ENCODE assay signal across 8 cellular contexts in the genomic region with DNA sequence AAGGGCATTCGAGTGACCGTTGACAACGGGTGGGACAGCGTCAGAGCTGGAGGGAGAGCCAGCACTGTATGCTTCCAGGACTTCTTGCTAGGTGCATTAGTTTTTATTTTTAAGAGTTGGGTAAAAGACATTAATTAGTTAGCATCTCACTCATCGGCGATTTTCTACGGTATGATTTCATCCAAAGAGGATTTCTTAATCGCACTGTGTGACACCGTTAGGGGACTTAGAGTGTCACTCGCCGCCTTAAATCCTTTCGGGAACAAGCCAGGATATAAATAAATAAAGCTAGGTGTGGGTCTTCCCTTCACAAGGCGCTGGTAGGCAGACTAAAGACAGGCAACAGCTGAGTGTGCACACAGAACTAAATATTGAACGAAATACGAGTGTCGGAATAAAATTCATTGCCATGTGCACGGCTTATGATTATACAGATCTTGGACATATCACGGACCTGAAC. TPM values are rescaled to one million over a fixed set of nuclear protein-coding genes. Genes with fewer than 3 reads are reported as not detected.
A peak's percentile ranks its signal among the peaks of the same experiment; 100 is the strongest.
DNase-seq lines count a peak whose midpoint lies in the region; ATAC-seq and TF ChIP-seq lines count a peak whose summit lies in the region.

No MANE protein-coding gene starts in this region.

- H3K27me3 ChIP-seq in heart right ventricle (peaks cover 0 to 44% (median 0%) of the 10 kb centered on the region in 7 donors), aorta (ENCODE audit: control insufficient read depth in 1 of 2, insufficient read depth in 2 of 2, low read length in 1 of 2) (no peaks in the 10 kb centered on the region)

- H3K4me1 ChIP-seq in heart right ventricle, result peaks cover 0 to 10% (median 0%) of the 10 kb centered on the region in 9 donors
- H3K4me1 ChIP-seq in aorta (ENCODE audit: control insufficient read depth in 1 of 2, insufficient read depth in 2 of 2, low read length in 2 of 2), result peaks cover 0 to 1% of the 10 kb centered on the region in 2 donors

- no peaks in the 10 kb centered on the region for H3K36me3 ChIP-seq in heart right ventricle
- H3K36me3 ChIP-seq in aorta (ENCODE audit: control insufficient read depth in 1 of 2, insufficient read depth in 2 of 2, low read length in 1 of 2), result no peaks in the 10 kb centered on the region

- WGBS in heart right ventricle, 2 donors, result 0 to 1% methylated on average over 18 of the region's 18 CpGs
- WGBS in aorta, 2 donors, result 0 to 1% methylated on average over 18 of the region's 18 CpGs

- H3K27ac ChIP-seq in heart right ventricle (peak overlapping the region in 8 of 10 donors; percentile 2 to 88 (median 81)), cingulate gyrus (ENCODE audit: low read depth, low read length) (peak overlapping the region; percentile 93), aorta (ENCODE audit: low read depth in 1 of 2, low read length in 2 of 2) (peak overlapping the region in 1 of 2 donors; percentile 7)

- H3K9me3 ChIP-seq in heart right ventricle, result no peaks in the 10 kb centered on the region
- H3K9me3 ChIP-seq in aorta (ENCODE audit: control insufficient read depth, low read length), result no peaks in the 10 kb centered on the region

- H3K4me3 ChIP-seq in heart right ventricle, result peak overlapping the region; percentile 44 to 75 (median 64)
- peak overlapping the region; percentile 83 to 84 for H3K4me3 ChIP-seq in aorta (ENCODE audit: low read length in 2 of 2)

- peak in 4 of 8 donors; percentile 7 to 40 (median 25) for ATAC-seq in heart right ventricle
- ATAC-seq in aorta (ENCODE audit: low FRiP score), result peak; percentile 11
- no peak for ATAC-seq in HG03460 (IDR thresholded peaks at IDR 0.05; ENCODE audit: unreplicated experiment)

- no peak for DNase-seq in heart right ventricle
- no peak for DNase-seq in cardiac septum (ENCODE audit: low spot score)
- peak; percentile 75 for DNase-seq in midbrain (lab: John Stamatoyannopoulos, UW)
- DNase-seq in aorta, result no peak
- DNase-seq in dedifferentiated amniotic fluid mesenchymal stem cell (ENCODE audit: extremely low spot score), result no peak
- no peak for DNase-seq in pons (ENCODE audit: low spot score)

- no peak for TF ChIP-seq CTCF in heart right ventricle (IDR thresholded peaks at IDR 0.05)

- intact Hi-C loops in heart right ventricle (cut with DNase I), result loop anchor here in 1 of 10 donors (10.0 kb wide), 1 partner anchor 204 kb away; no protein-coding TSS in a partner anchor
- intact Hi-C loops in cardiac septum (cut with DNase I), result no loop called here
- intact Hi-C loops in aorta (cut with DNase I), result loop anchor here (5.0 kb wide), 3 partner anchors 71 to 206 kb away; no protein-coding TSS in a partner anchor

RNA-seq across cellular contexts. Expression of a gene that starts 0.9 kb away (rescaled TPM):
- total RNA-seq in heart right ventricle (1 to 10 TPM; 1.3 to 8.9 (median 3.2) TPM), cardiac septum (4.4 TPM), aorta (10 to 100 TPM; 13.8 to 38.7 TPM)
- polyA plus RNA-seq in heart right ventricle (1 to 10 TPM; 4.5 to 7.3 TPM), aorta (10 to 100 TPM in 1 of 2 donors, 1 to 10 TPM in 1; 1.5 to 15.0 TPM)
